Comparison of ENCODE assay signal across 1 cellular context in genomic region chr19:29884466-29884865, GRCh38.
TF ChIP-seq lines count a peak whose summit lies in the region.

No MANE protein-coding gene starts in this region.

TF ChIP-seq in K562, 482 proteins besides CTCF, POLR2A, EP300 and RAD21 (continued from another document):
- no peak for TF ChIP-seq STAT6 (CRISPR knock-in tag; IDR thresholded peaks at IDR 0.05)
TF ChIP-seq in K562: peak in this region for 1.
